In the genomic region with DNA sequence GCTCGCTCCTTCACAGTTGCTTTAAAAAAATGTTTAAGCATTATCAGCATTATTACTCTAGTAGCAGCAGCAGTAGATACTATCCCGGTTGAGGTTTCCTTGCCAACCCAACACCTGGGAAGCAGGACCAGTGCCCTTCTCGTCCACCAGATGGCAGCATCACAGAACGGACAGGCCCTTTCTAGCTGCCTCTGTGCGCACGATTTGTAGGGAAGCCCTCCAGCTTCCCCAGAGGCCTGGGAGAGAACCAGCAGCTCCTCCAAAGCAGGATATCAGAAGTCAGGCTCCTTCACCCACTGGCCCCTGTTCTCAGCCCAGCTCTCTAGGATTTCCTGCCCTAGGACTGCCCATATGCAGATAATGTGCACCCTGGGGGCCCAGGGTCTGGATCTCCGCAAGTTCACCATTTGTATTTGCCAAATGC, we compare ENCODE assay signal across 8 cellular contexts. TPM values are rescaled to one million over a fixed set of nuclear protein-coding genes. Genes with fewer than 3 reads are reported as not detected.
DNase-seq lines count a peak whose midpoint lies in the region; ATAC-seq, FAIRE-seq and TF ChIP-seq lines count a peak whose summit lies in the region.

No MANE protein-coding gene starts in this region.

- peak; percentile 99 for TF ChIP-seq CTCF in astrocyte of the cerebellum (IDR thresholded peaks at IDR 0.05; ENCODE audit: low read depth, low read length, missing control alignments)

- TF ChIP-seq POLR2A in GM12891 (IDR thresholded peaks at IDR 0.05; ENCODE audit: low read depth, low read length): no peak

- peak; percentile 81 for ATAC-seq in HG02798 (IDR thresholded peaks at IDR 0.05; ENCODE audit: poor library complexity, unreplicated experiment)
- no peak for ATAC-seq in HG03469 (IDR thresholded peaks at IDR 0.05; ENCODE audit: unreplicated experiment)

- in situ Hi-C loops in astrocyte of the cerebellum (cut with HindIII; ENCODE audit: low sequenced_read_pairs): no loop called here

- DNase-seq in GM12891 (ENCODE audit: insufficient read length, low spot score): peak; percentile 55
- peak; percentile 85 for DNase-seq in NCI-H2029 (lab: John Stamatoyannopoulos, UW)
- peak; percentile 46 for DNase-seq in T-helper 9 cell
- peak; percentile 76 for DNase-seq in astrocyte of the cerebellum (ENCODE audit: low read depth)
- DNase-seq in hypothalamus (lab: John Stamatoyannopoulos, UW): peak in 45 of 51 donors; percentile 5 to 83 (median 56)
- DNase-seq in skeletal muscle cell (ENCODE audit: low read depth): peak; percentile 47

- peak; percentile 94 for FAIRE-seq in GM12891 (lab: Jason Lieb, UNC)

- H3K4me3 ChIP-seq in astrocyte of the cerebellum (ENCODE audit: low read depth, low read length) (no peak overlapping the region), skeletal muscle cell (ENCODE audit: low read depth, low read length) (no peak overlapping the region)

TF ChIP-seq in GM12891, 5 proteins besides CTCF, POLR2A, EP300 and RAD21:
- TF ChIP-seq POLR2AphosphoS5 (IDR thresholded peaks at IDR 0.05; ENCODE audit: low read depth, low read length) (no peak), TAF1 (IDR thresholded peaks at IDR 0.05; ENCODE audit: low read depth, low read length) (no peak), PAX5 (IDR thresholded peaks at IDR 0.05; ENCODE audit: insufficient read depth, low read length, severe bottlenecking) (no peak), POU2F2 (IDR thresholded peaks at IDR 0.05; ENCODE audit: low read depth, low read length) (no peak), SPI1 (IDR thresholded peaks at IDR 0.05; ENCODE audit: low read depth, low read length) (no peak)

RNA-seq across cellular contexts. Expression of gene ESYT3, which starts 16.8 kb away (rescaled TPM):
- polyA plus RNA-seq in GM12891 (2012; ENCODE audit: low read depth, missing spikeins): not detected
